Comparison of ENCODE assay signal across 7 cellular contexts in genomic region chr16:75621170-75621477, GRCh38. TPM values are rescaled to one million over a fixed set of nuclear protein-coding genes. Genes with fewer than 3 reads are reported as not detected.
DNase-seq lines count a peak whose midpoint lies in the region; ATAC-seq, FAIRE-seq and TF ChIP-seq lines count a peak whose summit lies in the region.

No MANE protein-coding gene starts in this region.

- no peak overlapping the region for H3K27ac Mint-ChIP-seq in HFFc6
- H3K27ac Mint-ChIP-seq in activated B cell treated with CpG ODN at 0.5 μM for 24 hours = no peak overlapping the region
- H3K27ac Mint-ChIP-seq in immature natural killer cell = peak overlapping the region in 5 of 6 donors; percentile 18 to 98 (median 91)

- no peak for DNase-seq in D721Med (ENCODE audit: insufficient read length, low spot score)
- peak; percentile 16 for DNase-seq in HFFc6
- no peak for DNase-seq in activated B cell treated with CpG ODN at 0.5 μM for 24 hours
- DNase-seq in immature natural killer cell = no peak
- no peak for DNase-seq in GOT3 (lab: John Stamatoyannopoulos, UW)
- DNase-seq in occipital lobe (lab: John Stamatoyannopoulos, UW) = no peak

- no peak for FAIRE-seq in D721Med (lab: Jason Lieb, UNC)

- H3K4me1 Mint-ChIP-seq in HFFc6 (ENCODE audit: low read depth) (peaks cover 46% of the 10 kb centered on the region), activated B cell treated with CpG ODN at 0.5 μM for 24 hours (peaks cover 22% of the 10 kb centered on the region), immature natural killer cell (peaks cover 29 to 42% of the 10 kb centered on the region in 2 donors)

- POLR2A ChIA-PET in activated B cell treated with CpG ODN at 0.5 μM for 24 hours (lab: Charles Lee) = interaction anchor here (0.6 to 3.0 kb wide), 2 partner anchors 24 to 28 kb away, joined by 7 to 95 read pairs; partner anchors contain the start of genes KARS1 and TERF2IP

- H3K4me3 Mint-ChIP-seq in HFFc6 (peak overlapping the region; percentile 99), activated B cell treated with CpG ODN at 0.5 μM for 24 hours (peak overlapping the region; percentile 7), immature natural killer cell (peak overlapping the region in 2 of 5 donors; percentile 59 to 98)

- intact Hi-C loops in activated B cell treated with CpG ODN at 0.5 μM for 24 hours (cut with micrococcal nuclease) = no loop called here

- H3K36me3 Mint-ChIP-seq in HFFc6 (ENCODE audit: low read depth) (peaks cover 28% of the 10 kb centered on the region), activated B cell treated with CpG ODN at 0.5 μM for 24 hours (ENCODE audit: low read depth) (peaks cover 52% of the 10 kb centered on the region), immature natural killer cell (peaks cover 9 to 28% (median 9%) of the 10 kb centered on the region in 3 donors)

- H3K9me3 Mint-ChIP-seq in HFFc6 (no peaks in the 10 kb centered on the region), activated B cell treated with CpG ODN at 0.5 μM for 24 hours (no peaks in the 10 kb centered on the region), immature natural killer cell (no peaks in the 10 kb centered on the region)

- TF ChIP-seq CTCF in D721Med (IDR thresholded peaks at IDR 0.05; ENCODE audit: insufficient read depth, missing control alignments) (peak; percentile 49), HFFc6 (IDR thresholded peaks at IDR 0.05) (peak; percentile 67), activated B cell treated with CpG ODN at 0.5 μM for 24 hours (IDR thresholded peaks at IDR 0.05) (no peak)

- ATAC-seq in activated B cell treated with CpG ODN at 0.5 μM for 24 hours (ENCODE audit: low read depth) (no peak), GM18502 (IDR thresholded peaks at IDR 0.05; ENCODE audit: poor library complexity, unreplicated experiment) (no peak)

- peaks cover 5% of the 10 kb centered on the region for H3K27me3 Mint-ChIP-seq in HFFc6 (ENCODE audit: insufficient read depth)
- no peaks in the 10 kb centered on the region for H3K27me3 Mint-ChIP-seq in activated B cell treated with CpG ODN at 0.5 μM for 24 hours
- peaks cover 5 to 16% (median 9%) of the 10 kb centered on the region in 3 donors for H3K27me3 Mint-ChIP-seq in immature natural killer cell (ENCODE audit: low read depth in 3 of 3)

- CTCF ChIA-PET in activated B cell treated with CpG ODN at 0.5 μM for 24 hours (lab: Charles Lee) = no interaction called here

RNA-seq across cellular contexts. Expression of gene ADAT1, which starts 2.0 kb away (rescaled TPM):
- 10 to 100 TPM; 48.3 to 61.2 (median 55.0) TPM for total RNA-seq in HFFc6 (2021; fragmentation: NEBNext Ultra II Directional; extraction: Animal tissue kit (Norgen Biotek cat#: 25700))
- total RNA-seq in activated B cell treated with CpG ODN at 0.5 μM for 24 hours (52.7 and 57.2 TPM in 2 replicates), occipital lobe (55.2 TPM)
- polyA plus RNA-seq in immature natural killer cell = 10 to 100 TPM; 19.5 to 37.1 (median 34.9) TPM

RNA-seq across cellular contexts. Expression of gene KARS1, which starts 26.3 kb away (rescaled TPM):
- 100 to 1,000 TPM; 135 to 158 (median 152) TPM for total RNA-seq in HFFc6 (2021; fragmentation: NEBNext Ultra II Directional; extraction: Animal tissue kit (Norgen Biotek cat#: 25700))
- total RNA-seq in activated B cell treated with CpG ODN at 0.5 μM for 24 hours (166 and 182 TPM in 2 replicates), occipital lobe (79.4 TPM)
- polyA plus RNA-seq in immature natural killer cell = 100 to 1,000 TPM; 147 to 205 (median 181) TPM

RNA-seq across cellular contexts. Expression of gene TERF2IP, which starts 26.4 kb away (rescaled TPM):
- 10 to 100 TPM; 67.9 to 87.8 (median 70.6) TPM for total RNA-seq in HFFc6 (2021; fragmentation: NEBNext Ultra II Directional; extraction: Animal tissue kit (Norgen Biotek cat#: 25700))
- total RNA-seq in activated B cell treated with CpG ODN at 0.5 μM for 24 hours = 52.6 and 52.7 TPM in 2 replicates
- 100 to 1,000 TPM; 118 to 179 (median 152) TPM for polyA plus RNA-seq in immature natural killer cell
- 143 TPM for total RNA-seq in occipital lobe

RNA-seq across cellular contexts. Expression of gene GABARAPL2, which starts 54.9 kb away (rescaled TPM):
- 100 to 1,000 TPM in 3 of 6 experiments, 10 to 100 TPM in 3; 82.0 to 114 (median 100) TPM for total RNA-seq in HFFc6 (2021; fragmentation: NEBNext Ultra II Directional; extraction: Animal tissue kit (Norgen Biotek cat#: 25700))
- 62.9 and 69.4 TPM in 2 replicates for total RNA-seq in activated B cell treated with CpG ODN at 0.5 μM for 24 hours
- polyA plus RNA-seq in immature natural killer cell = 100 to 1,000 TPM; 204 to 272 (median 269) TPM
- total RNA-seq in occipital lobe = 80.3 TPM

RNA-seq across cellular contexts. Expression of gene CPHXL2, which starts 55.7 kb away (rescaled TPM):
- not detected for total RNA-seq in HFFc6 (2021; fragmentation: NEBNext Ultra II Directional; extraction: Animal tissue kit (Norgen Biotek cat#: 25700))
- total RNA-seq in activated B cell treated with CpG ODN at 0.5 μM for 24 hours (not detected in 2 replicates), occipital lobe (not detected)
- polyA plus RNA-seq in immature natural killer cell = not detected

Comparison
In these comparisons a context has a peak if more than half of its experiments do, and no peak if none do; other contexts are left out.
1. H3K27ac Mint-ChIP-seq: peak in immature natural killer cell (5 of 6); none in HFFc6 (single experiment) and activated B cell treated with CpG ODN at 0.5 μM for 24 hours (single experiment).